In the genomic region with DNA sequence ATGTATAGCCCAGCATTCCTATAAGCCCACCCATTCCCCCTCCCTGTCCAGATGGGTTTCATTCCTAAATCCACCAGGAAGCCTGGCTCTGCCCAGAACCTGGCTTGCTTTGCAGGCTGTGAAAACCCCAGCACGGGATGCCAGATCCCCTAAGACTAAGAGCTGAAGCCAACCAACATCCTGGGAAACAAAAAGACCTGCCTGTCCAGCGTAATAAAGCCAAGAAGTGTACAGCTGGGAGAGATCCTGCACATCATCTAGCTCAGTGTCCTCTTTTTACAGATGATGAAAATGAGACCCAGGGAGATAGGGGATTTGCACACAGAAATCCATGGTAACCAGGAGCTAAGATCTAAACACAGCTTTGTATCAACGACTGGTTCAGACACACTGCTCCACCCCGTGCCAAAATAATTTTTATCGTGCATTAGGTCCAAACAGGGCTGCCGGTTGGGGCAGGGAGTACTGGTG, we compare ENCODE assay signal across 1 cellular context.
TF ChIP-seq lines count a peak whose summit lies in the region.

No MANE protein-coding gene starts in this region.

TF ChIP-seq in GM23338, 12 proteins besides CTCF, POLR2A, EP300 and RAD21 (continued from another document):
- TF ChIP-seq, protein P1, sequence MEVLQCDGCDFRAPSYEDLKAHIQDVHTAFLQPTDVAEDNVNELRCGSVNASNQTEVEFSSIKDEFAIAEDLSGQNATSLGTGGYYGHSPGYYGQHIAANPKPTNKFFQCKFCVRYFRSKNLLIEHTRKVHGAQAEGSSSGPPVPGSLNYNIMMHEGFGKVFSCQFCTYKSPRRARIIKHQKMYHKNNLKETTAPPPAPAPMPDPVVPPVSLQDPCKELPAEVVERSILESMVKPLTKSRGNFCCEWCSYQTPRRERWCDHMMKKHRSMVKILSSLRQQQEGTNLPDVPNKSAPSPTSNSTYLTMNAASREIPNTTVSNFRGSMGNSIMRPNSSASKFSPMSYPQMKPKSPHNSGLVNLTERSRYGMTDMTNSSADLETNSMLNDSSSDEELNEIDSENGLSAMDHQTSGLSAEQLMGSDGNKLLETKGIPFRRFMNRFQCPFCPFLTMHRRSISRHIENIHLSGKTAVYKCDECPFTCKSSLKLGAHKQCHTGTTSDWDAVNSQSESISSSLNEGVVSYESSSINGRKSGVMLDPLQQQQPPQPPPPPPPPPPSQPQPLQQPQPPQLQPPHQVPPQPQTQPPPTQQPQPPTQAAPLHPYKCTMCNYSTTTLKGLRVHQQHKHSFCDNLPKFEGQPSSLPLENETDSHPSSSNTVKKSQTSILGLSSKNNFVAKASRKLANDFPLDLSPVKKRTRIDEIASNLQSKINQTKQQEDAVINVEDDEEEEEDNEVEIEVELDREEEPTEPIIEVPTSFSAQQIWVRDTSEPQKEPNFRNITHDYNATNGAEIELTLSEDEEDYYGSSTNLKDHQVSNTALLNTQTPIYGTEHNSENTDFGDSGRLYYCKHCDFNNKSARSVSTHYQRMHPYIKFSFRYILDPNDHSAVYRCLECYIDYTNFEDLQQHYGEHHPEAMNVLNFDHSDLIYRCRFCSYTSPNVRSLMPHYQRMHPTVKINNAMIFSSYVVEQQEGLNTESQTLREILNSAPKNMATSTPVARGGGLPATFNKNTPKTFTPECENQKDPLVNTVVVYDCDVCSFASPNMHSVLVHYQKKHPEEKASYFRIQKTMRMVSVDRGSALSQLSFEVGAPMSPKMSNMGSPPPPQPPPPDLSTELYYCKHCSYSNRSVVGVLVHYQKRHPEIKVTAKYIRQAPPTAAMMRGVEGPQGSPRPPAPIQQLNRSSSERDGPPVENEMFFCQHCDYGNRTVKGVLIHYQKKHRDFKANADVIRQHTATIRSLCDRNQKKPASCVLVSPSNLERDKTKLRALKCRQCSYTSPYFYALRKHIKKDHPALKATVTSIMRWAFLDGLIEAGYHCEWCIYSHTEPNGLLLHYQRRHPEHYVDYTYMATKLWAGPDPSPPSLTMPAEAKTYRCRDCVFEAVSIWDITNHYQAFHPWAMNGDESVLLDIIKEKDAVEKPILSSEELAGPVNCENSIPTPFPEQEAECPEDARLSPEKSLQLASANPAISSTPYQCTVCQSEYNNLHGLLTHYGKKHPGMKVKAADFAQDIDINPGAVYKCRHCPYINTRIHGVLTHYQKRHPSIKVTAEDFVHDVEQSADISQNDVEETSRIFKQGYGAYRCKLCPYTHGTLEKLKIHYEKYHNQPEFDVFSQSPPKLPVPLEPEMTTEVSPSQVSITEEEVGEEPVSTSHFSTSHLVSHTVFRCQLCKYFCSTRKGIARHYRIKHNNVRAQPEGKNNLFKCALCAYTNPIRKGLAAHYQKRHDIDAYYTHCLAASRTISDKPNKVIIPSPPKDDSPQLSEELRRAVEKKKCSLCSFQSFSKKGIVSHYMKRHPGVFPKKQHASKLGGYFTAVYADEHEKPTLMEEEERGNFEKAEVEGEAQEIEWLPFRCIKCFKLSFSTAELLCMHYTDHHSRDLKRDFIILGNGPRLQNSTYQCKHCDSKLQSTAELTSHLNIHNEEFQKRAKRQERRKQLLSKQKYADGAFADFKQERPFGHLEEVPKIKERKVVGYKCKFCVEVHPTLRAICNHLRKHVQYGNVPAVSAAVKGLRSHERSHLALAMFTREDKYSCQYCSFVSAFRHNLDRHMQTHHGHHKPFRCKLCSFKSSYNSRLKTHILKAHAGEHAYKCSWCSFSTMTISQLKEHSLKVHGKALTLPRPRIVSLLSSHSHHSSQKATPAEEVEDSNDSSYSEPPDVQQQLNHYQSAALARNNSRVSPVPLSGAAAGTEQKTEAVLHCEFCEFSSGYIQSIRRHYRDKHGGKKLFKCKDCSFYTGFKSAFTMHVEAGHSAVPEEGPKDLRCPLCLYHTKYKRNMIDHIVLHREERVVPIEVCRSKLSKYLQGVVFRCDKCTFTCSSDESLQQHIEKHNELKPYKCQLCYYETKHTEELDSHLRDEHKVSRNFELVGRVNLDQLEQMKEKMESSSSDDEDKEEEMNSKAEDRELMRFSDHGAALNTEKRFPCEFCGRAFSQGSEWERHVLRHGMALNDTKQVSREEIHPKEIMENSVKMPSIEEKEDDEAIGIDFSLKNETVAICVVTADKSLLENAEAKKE (CRISPR knock-in tag; IDR thresholded peaks at IDR 0.05) = no peak
- TF ChIP-seq, protein P2, sequence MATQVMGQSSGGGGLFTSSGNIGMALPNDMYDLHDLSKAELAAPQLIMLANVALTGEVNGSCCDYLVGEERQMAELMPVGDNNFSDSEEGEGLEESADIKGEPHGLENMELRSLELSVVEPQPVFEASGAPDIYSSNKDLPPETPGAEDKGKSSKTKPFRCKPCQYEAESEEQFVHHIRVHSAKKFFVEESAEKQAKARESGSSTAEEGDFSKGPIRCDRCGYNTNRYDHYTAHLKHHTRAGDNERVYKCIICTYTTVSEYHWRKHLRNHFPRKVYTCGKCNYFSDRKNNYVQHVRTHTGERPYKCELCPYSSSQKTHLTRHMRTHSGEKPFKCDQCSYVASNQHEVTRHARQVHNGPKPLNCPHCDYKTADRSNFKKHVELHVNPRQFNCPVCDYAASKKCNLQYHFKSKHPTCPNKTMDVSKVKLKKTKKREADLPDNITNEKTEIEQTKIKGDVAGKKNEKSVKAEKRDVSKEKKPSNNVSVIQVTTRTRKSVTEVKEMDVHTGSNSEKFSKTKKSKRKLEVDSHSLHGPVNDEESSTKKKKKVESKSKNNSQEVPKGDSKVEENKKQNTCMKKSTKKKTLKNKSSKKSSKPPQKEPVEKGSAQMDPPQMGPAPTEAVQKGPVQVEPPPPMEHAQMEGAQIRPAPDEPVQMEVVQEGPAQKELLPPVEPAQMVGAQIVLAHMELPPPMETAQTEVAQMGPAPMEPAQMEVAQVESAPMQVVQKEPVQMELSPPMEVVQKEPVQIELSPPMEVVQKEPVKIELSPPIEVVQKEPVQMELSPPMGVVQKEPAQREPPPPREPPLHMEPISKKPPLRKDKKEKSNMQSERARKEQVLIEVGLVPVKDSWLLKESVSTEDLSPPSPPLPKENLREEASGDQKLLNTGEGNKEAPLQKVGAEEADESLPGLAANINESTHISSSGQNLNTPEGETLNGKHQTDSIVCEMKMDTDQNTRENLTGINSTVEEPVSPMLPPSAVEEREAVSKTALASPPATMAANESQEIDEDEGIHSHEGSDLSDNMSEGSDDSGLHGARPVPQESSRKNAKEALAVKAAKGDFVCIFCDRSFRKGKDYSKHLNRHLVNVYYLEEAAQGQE (IDR thresholded peaks at IDR 0.05; ENCODE audit: unreplicated experiment) = no peak
- no peak for TF ChIP-seq JUNB (IDR thresholded peaks at IDR 0.05; ENCODE audit: unreplicated experiment)
- TF ChIP-seq, protein P3, sequence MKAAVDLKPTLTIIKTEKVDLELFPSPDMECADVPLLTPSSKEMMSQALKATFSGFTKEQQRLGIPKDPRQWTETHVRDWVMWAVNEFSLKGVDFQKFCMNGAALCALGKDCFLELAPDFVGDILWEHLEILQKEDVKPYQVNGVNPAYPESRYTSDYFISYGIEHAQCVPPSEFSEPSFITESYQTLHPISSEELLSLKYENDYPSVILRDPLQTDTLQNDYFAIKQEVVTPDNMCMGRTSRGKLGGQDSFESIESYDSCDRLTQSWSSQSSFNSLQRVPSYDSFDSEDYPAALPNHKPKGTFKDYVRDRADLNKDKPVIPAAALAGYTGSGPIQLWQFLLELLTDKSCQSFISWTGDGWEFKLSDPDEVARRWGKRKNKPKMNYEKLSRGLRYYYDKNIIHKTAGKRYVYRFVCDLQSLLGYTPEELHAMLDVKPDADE (IDR thresholded peaks at IDR 0.05) = no peak
- no peak for TF ChIP-seq EZH2phosphoT487 (IDR thresholded peaks at IDR 0.05; ENCODE audit: unreplicated experiment)
- TF ChIP-seq NANOG (IDR thresholded peaks at IDR 0.05; ENCODE audit: borderline replicate concordance) = no peak
- no peak for TF ChIP-seq ZNF331 (CRISPR knock-in tag; IDR thresholded peaks at IDR 0.05; ENCODE audit: low read depth)
- TF ChIP-seq STAT1 (IDR thresholded peaks at IDR 0.05; ENCODE audit: unreplicated experiment) = no peak
- TF ChIP-seq POLR2AphosphoS5 (IDR thresholded peaks at IDR 0.05; ENCODE audit: low read depth) = no peak
- no peak for TF ChIP-seq ZNF114 (CRISPR knock-in tag; IDR thresholded peaks at IDR 0.05)
